8 cellular contexts compared by ENCODE assay signal in genomic region chr21:46605759-46606426, GRCh38. TPM values are rescaled to one million over a fixed set of nuclear protein-coding genes. Genes with fewer than 3 reads are reported as not detected.
DNase-seq lines count a peak whose midpoint lies in the region; ATAC-seq, FAIRE-seq and TF ChIP-seq lines count a peak whose summit lies in the region.

No MANE protein-coding gene starts in this region.

- peak; percentile 66 for ATAC-seq in HG03159 (IDR thresholded peaks at IDR 0.05; ENCODE audit: unreplicated experiment)
- peak; percentile 21; the same call in 1 of the 3 replicates for ATAC-seq in HepG2
- ATAC-seq in HG02938 (IDR thresholded peaks at IDR 0.05; ENCODE audit: unreplicated experiment) = no peak
- ATAC-seq in GM21515 (IDR thresholded peaks at IDR 0.05; ENCODE audit: unreplicated experiment) = no peak
- no peak for ATAC-seq in GM21528 (IDR thresholded peaks at IDR 0.05; ENCODE audit: low FRiP score, unreplicated experiment)

- 71% methylated on average over 9 of the region's 15 CpGs for WGBS in HepG2 (ENCODE audit: low lambda C conversion rate)
- 32 to 46% methylated on average over 14 to 15 of the region's 15 CpGs for WGBS in tibial nerve, 2 donors

- H3K79me2 ChIP-seq in HepG2 (ENCODE audit: insufficient read depth, low read length) = no peaks in the 10 kb centered on the region

- H3K4me3 ChIP-seq in BLaER1 (no peak overlapping the region; the same call in 1 of the 2 replicates), HepG2 (replicated peaks in 1 of 3; ENCODE audit: insufficient read depth in 1 of 3, low read depth in 2 of 3, low read length in 3 of 3) (no peak overlapping the region), tibial nerve (no peak overlapping the region)

- H3K27me3 ChIP-seq in BLaER1 (no peaks in the 10 kb centered on the region), HepG2 (ENCODE audit: control insufficient read depth in 1 of 2, insufficient read depth in 2 of 2, low read length in 2 of 2) (peaks cover 0 to 33% of the 10 kb centered on the region in 2 experiments; a peak in 4 of 5 replicates), tibial nerve (no peaks in the 10 kb centered on the region)

- H3K4me1 ChIP-seq in BLaER1 (peaks cover 29% of the 10 kb centered on the region), HepG2 (ENCODE audit: insufficient read depth, low read length) (peaks cover 35% of the 10 kb centered on the region), tibial nerve (peaks cover 0 to 49% (median 27%) of the 10 kb centered on the region in 4 donors)

- H4K20me1 ChIP-seq in BLaER1 = no peaks in the 10 kb centered on the region
- no peaks in the 10 kb centered on the region for H4K20me1 ChIP-seq in HepG2 (ENCODE audit: insufficient read depth, low read length)

- no peak for TF ChIP-seq POLR2A in HepG2 (IDR thresholded peaks at IDR 0.05; ENCODE audit: insufficient read depth in 1 of 2, low read depth in 2 of 2, low read length in 2 of 2)
- TF ChIP-seq POLR2A in tibial nerve (IDR thresholded peaks at IDR 0.05) = no peak

- BruUV-seq in HepG2 (replicated peaks; lab: Mats Ljungman, UMichigan) = no TSS peak

- H3K9me3 ChIP-seq in BLaER1 (peaks cover 10% of the 10 kb centered on the region), HepG2 (ENCODE audit: low read length) (no peaks in the 10 kb centered on the region), tibial nerve (peaks cover 0 to 5% (median 2%) of the 10 kb centered on the region in 4 donors)

- in situ Hi-C loops in HepG2 (cut with HindIII; ENCODE audit: extremely low pct_ligation_motif_present, low pct_unique_long_range_greater_than_20kb) = no loop called here

- intact Hi-C loops in HepG2 (cut with micrococcal nuclease; ENCODE audit: unreplicated experiment) = no loop called here

- no peak for TF ChIP-seq RAD21 in HepG2 (CRISPR knock-in tag; IDR thresholded peaks at IDR 0.05)

- H3K4me2 ChIP-seq in BLaER1 = peak overlapping the region; percentile 80
- no peak overlapping the region for H3K4me2 ChIP-seq in HepG2 (ENCODE audit: low read depth, low read length)

- H3K27ac ChIP-seq in BLaER1 = peak overlapping the region; percentile 76
- H3K27ac ChIP-seq in HepG2 (ENCODE audit: extremely low read length, insufficient read depth, low read length) = no peak overlapping the region
- peak overlapping the region; percentile 68 to 93 (median 76) for H3K27ac ChIP-seq in tibial nerve

- POLR2A ChIA-PET in HepG2 (lab: Yijun Ruan, JAX) = interaction anchor here (0.9 kb wide), 1 partner anchor 30 kb away, joined by 3 read pairs; the partner anchor contains the start of gene PRMT2

- TF ChIP-seq EP300 in HepG2 (IDR thresholded peaks at IDR 0.05; ENCODE audit: low read depth in 2 of 2, low read length in 2 of 2) (no peak), HepG2 (CRISPR knock-in tag; IDR thresholded peaks at IDR 0.05; ENCODE audit: borderline replicate concordance) (no peak), tibial nerve (IDR thresholded peaks at IDR 0.05) (no peak)

- TF ChIP-seq CTCF in HepG2 (CRISPR knock-in tag; IDR thresholded peaks at IDR 0.05) (no peak), tibial nerve (IDR thresholded peaks at IDR 0.05) (no peak)

- no peak overlapping the region for H2AFZ ChIP-seq in HepG2 (ENCODE audit: low read length)

- CTCF ChIA-PET in HepG2 (lab: Yijun Ruan, JAX; ENCODE audit: low intra/inter-chr PET ratio, low total read pairs) = no interaction called here

- H3K9ac ChIP-seq in BLaER1 (peak overlapping the region; percentile 60; the same call in 1 of the 2 replicates), HepG2 (ENCODE audit: insufficient read depth, low read depth, low read length) (no peak overlapping the region)

- H3K36me3 ChIP-seq in BLaER1 = no peaks in the 10 kb centered on the region
- no peaks in the 10 kb centered on the region for H3K36me3 ChIP-seq in HepG2 (replicated peaks in 1 of 2; ENCODE audit: control insufficient read depth in 1 of 2, insufficient read depth in 2 of 2, low read length in 2 of 2)
- peaks cover 0 to 8% (median 0%) of the 10 kb centered on the region in 3 donors for H3K36me3 ChIP-seq in tibial nerve

- FAIRE-seq in HepG2 (lab: Jason Lieb, UNC) = no peak

- peak; percentile 12 to 23 for DNase-seq in activated CD8-positive, alpha-beta memory T cell treated with anti-CD3 and anti-CD28 coated beads for 1 hour (ENCODE audit: extremely low read depth in 1 of 2, low read depth in 1 of 2)
- DNase-seq in HepG2 (ENCODE audit: low spot score) (no peak), tibial nerve (ENCODE audit: low spot score in 2 of 2) (no peak)

TF ChIP-seq in HepG2, 621 proteins besides CTCF, POLR2A, EP300 and RAD21 (continues in another document):
- TF ChIP-seq ZNF383 (CRISPR knock-in tag; IDR thresholded peaks at IDR 0.05; ENCODE audit: borderline replicate concordance) = no peak
- TF ChIP-seq KAT7 (CRISPR knock-in tag; IDR thresholded peaks at IDR 0.05; ENCODE audit: borderline replicate concordance) = no peak
- no peak for TF ChIP-seq ZNF558 (CRISPR knock-in tag; IDR thresholded peaks at IDR 0.05; ENCODE audit: borderline replicate concordance)
- no peak for TF ChIP-seq GPBP1L1 (CRISPR knock-in tag; IDR thresholded peaks at IDR 0.05)
- no peak for TF ChIP-seq BRCA1 (CRISPR knock-in tag; IDR thresholded peaks at IDR 0.05)
- no peak for TF ChIP-seq REXO4 (CRISPR knock-in tag; IDR thresholded peaks at IDR 0.05; ENCODE audit: borderline replicate concordance)
- no peak for TF ChIP-seq HMGA1 (CRISPR knock-in tag; conservative IDR thresholded peaks at IDR 0.05)
- no peak for TF ChIP-seq ZNF7 (CRISPR knock-in tag; IDR thresholded peaks at IDR 0.05)
- no peak for TF ChIP-seq TP53 (CRISPR knock-in tag; conservative IDR thresholded peaks at IDR 0.05)

RNA-seq across cellular contexts. Expression of gene S100B, which starts 1.0 kb away (rescaled TPM):
- total RNA-seq in HepG2 (2016; rRNA removed; fragmentation: Illumina TruSeq; extraction: Trizol) (not detected in 2 replicates), tibial nerve (1,000 to 10,000 TPM in 1 of 4 donors, 100 to 1,000 TPM in 3; 260 to 1,153 (median 828) TPM)
- 0.26 TPM in 1 of 2 replicates, not detected in the other for total RNA-seq in HepG2 (2016; cell fraction: cytosol; rRNA removed; fragmentation: Illumina TruSeq; extraction: Trizol; ENCODE audit: low read depth)
- not detected in 2 replicates for total RNA-seq in HepG2 (2016; cell fraction: insoluble cytoplasmic fraction; rRNA removed; fragmentation: Illumina TruSeq; extraction: Trizol)
- total RNA-seq in HepG2 (2016; cell fraction: membrane; rRNA removed; fragmentation: Illumina TruSeq; extraction: Trizol) = not detected in 2 replicates
- total RNA-seq in HepG2 (2016; cell fraction: nucleus; rRNA removed; fragmentation: Illumina TruSeq; extraction: Trizol) = not detected in 2 replicates
- polyA plus RNA-seq in HepG2 (2011; rRNA removed) = not detected in 2 replicates
- polyA plus RNA-seq in HepG2 (2011; cell fraction: cytosol; rRNA removed) = not detected in 2 replicates
- polyA plus RNA-seq in HepG2 (2011; cell fraction: nucleus; rRNA removed) = not detected in 2 replicates
- not detected in 2 replicates for polyA plus RNA-seq in HepG2 (2012)
- not detected in 2 replicates for polyA plus RNA-seq in HepG2 (2016; cell fraction: cytosol; fragmentation: Illumina TruSeq; extraction: Trizol; ENCODE audit: low read depth)
- polyA plus RNA-seq in HepG2 (2016; cell fraction: insoluble cytoplasmic fraction; fragmentation: Illumina TruSeq; extraction: Trizol; ENCODE audit: low read depth) = not detected in 2 replicates
- not detected in 2 replicates for polyA plus RNA-seq in HepG2 (2016; cell fraction: membrane; fragmentation: Illumina TruSeq; extraction: Trizol; ENCODE audit: low read depth)
- polyA plus RNA-seq in HepG2 (2016; cell fraction: nucleus; fragmentation: Illumina TruSeq; extraction: Trizol; ENCODE audit: insufficient read depth, low read depth) = not detected in 2 replicates
- polyA minus RNA-seq in HepG2 (2011; rRNA and poly(A)+ RNA removed; ENCODE audit: low replicate concordance) = not detected in 2 replicates
- polyA minus RNA-seq in HepG2 (2011; cell fraction: cytosol; rRNA and poly(A)+ RNA removed) = not detected in 2 replicates
- 0.90 TPM in 1 of 2 replicates, not detected in the other for polyA minus RNA-seq in HepG2 (2011; cell fraction: nucleus; rRNA and poly(A)+ RNA removed)

RNA-seq across cellular contexts. Expression of gene PRMT2, which starts 29.6 kb away (rescaled TPM):
- 54.4 and 63.3 TPM in 2 replicates for total RNA-seq in HepG2 (2016; rRNA removed; fragmentation: Illumina TruSeq; extraction: Trizol)
- 77.4 and 86.8 TPM in 2 replicates for total RNA-seq in HepG2 (2016; cell fraction: cytosol; rRNA removed; fragmentation: Illumina TruSeq; extraction: Trizol; ENCODE audit: low read depth)
- total RNA-seq in HepG2 (2016; cell fraction: insoluble cytoplasmic fraction; rRNA removed; fragmentation: Illumina TruSeq; extraction: Trizol) = 53.4 and 57.4 TPM in 2 replicates
- 107 and 119 TPM in 2 replicates for total RNA-seq in HepG2 (2016; cell fraction: membrane; rRNA removed; fragmentation: Illumina TruSeq; extraction: Trizol)
- total RNA-seq in HepG2 (2016; cell fraction: nucleus; rRNA removed; fragmentation: Illumina TruSeq; extraction: Trizol) = 30.5 and 39.1 TPM in 2 replicates
- polyA plus RNA-seq in HepG2 (2011; rRNA removed) = 75.9 and 78.8 TPM in 2 replicates
- 94.5 and 113 TPM in 2 replicates for polyA plus RNA-seq in HepG2 (2011; cell fraction: cytosol; rRNA removed)
- polyA plus RNA-seq in HepG2 (2011; cell fraction: nucleus; rRNA removed) = 103 and 105 TPM in 2 replicates
- 35.7 and 48.7 TPM in 2 replicates for polyA plus RNA-seq in HepG2 (2012)
- polyA plus RNA-seq in HepG2 (2016; cell fraction: cytosol; fragmentation: Illumina TruSeq; extraction: Trizol; ENCODE audit: low read depth) = 112 and 134 TPM in 2 replicates
- polyA plus RNA-seq in HepG2 (2016; cell fraction: insoluble cytoplasmic fraction; fragmentation: Illumina TruSeq; extraction: Trizol; ENCODE audit: low read depth) = 63.9 and 73.9 TPM in 2 replicates
- 114 and 126 TPM in 2 replicates for polyA plus RNA-seq in HepG2 (2016; cell fraction: membrane; fragmentation: Illumina TruSeq; extraction: Trizol; ENCODE audit: low read depth)
- 61.2 and 66.3 TPM in 2 replicates for polyA plus RNA-seq in HepG2 (2016; cell fraction: nucleus; fragmentation: Illumina TruSeq; extraction: Trizol; ENCODE audit: insufficient read depth, low read depth)
- polyA minus RNA-seq in HepG2 (2011; rRNA and poly(A)+ RNA removed; ENCODE audit: low replicate concordance) = 63.7 and 112 TPM in 2 replicates
- polyA minus RNA-seq in HepG2 (2011; cell fraction: cytosol; rRNA and poly(A)+ RNA removed) = 25.9 and 26.0 TPM in 2 replicates
- 50.1 and 53.1 TPM in 2 replicates for polyA minus RNA-seq in HepG2 (2011; cell fraction: nucleus; rRNA and poly(A)+ RNA removed)
- total RNA-seq in tibial nerve = 100 to 1,000 TPM; 104 to 132 (median 115) TPM

Comparison
In these comparisons a context has a peak if more than half of its experiments do, and no peak if none do; other contexts are left out.
1. ATAC-seq: peak in HG03159 (single experiment) and HepG2 (single experiment); none in HG02938 (single experiment), GM21515 (single experiment) and GM21528 (single experiment).
2. DNase-seq: peak in activated CD8-positive, alpha-beta memory T cell treated with anti-CD3 and anti-CD28 coated beads for 1 hour (2 of 2); none in HepG2 (single experiment) and tibial nerve (0 of 2).
3. RNA of gene S100B, which starts 1.0 kb away (total RNA-seq): 260 to 1,153 TPM in tibial nerve; 0.26 TPM in HepG2; every median in the first group is over 100 times any median in the second.